11 cellular contexts compared by ENCODE assay signal in genomic region chr4:6856391-6856790, GRCh38. TPM values are rescaled to one million over a fixed set of nuclear protein-coding genes. Genes with fewer than 3 reads are reported as not detected.
DNase-seq lines count a peak whose midpoint lies in the region; ATAC-seq and TF ChIP-seq lines count a peak whose summit lies in the region.
"Had no signal": no experiment of that assay in that cellular context is flagged by ENCODE, and none has a peak within 500 bp of the region (broad histone marks: within the 10 kb centered on the region; RNA-seq: fewer than 3 reads in every experiment).

No MANE protein-coding gene starts in this region.

- H3K27ac ChIP-seq in SJSA1 (peak overlapping the region; percentile 69), fibroblast of lung (ENCODE audit: insufficient read depth, low read length) (peak overlapping the region; percentile 53), skeletal muscle tissue (ENCODE audit: low read depth, low read length) (peak overlapping the region; percentile 96)
- H3K27ac ChIP-seq: upper lobe of right lung had no signal

- H3K9me3 ChIP-seq in SJSA1 (replicated peaks) (no peaks in the 10 kb centered on the region), fibroblast of lung (ENCODE audit: control insufficient read depth, insufficient read depth, low read depth, low read length) (no peaks in the 10 kb centered on the region), skeletal muscle tissue (ENCODE audit: control insufficient read depth in 3 of 3, low read length in 3 of 3) (peaks cover 0 to 6% (median 3%) of the 10 kb centered on the region in 3 donors), mucosa of descending colon (no peaks in the 10 kb centered on the region)

- peaks cover 12% of the 10 kb centered on the region for H3K4me1 ChIP-seq in SJSA1 (replicated peaks)
- peaks cover 4% of the 10 kb centered on the region for H3K4me1 ChIP-seq in fibroblast of lung (ENCODE audit: control insufficient read depth, extremely low read depth, insufficient read depth, low read length)
- H3K4me1 ChIP-seq in skeletal muscle tissue (ENCODE audit: control insufficient read depth in 3 of 3, insufficient read depth in 3 of 3, low read length in 3 of 3): peaks cover 9 to 18% (median 15%) of the 10 kb centered on the region in 3 donors
- no peaks in the 10 kb centered on the region for H3K4me1 ChIP-seq in mucosa of descending colon (ENCODE audit: low read depth)

- no peaks in the 10 kb centered on the region for H4K20me1 ChIP-seq in fibroblast of lung (ENCODE audit: control insufficient read depth, extremely low read depth, insufficient read depth, low read length)

- H3K79me2 ChIP-seq in fibroblast of lung (ENCODE audit: control insufficient read depth, insufficient read depth, low read length): no peaks in the 10 kb centered on the region

- TF ChIP-seq CTCF in fibroblast of lung (conservative IDR thresholded peaks at IDR 0.05 in 1 of 2, IDR thresholded peaks at IDR 0.05 in 1 of 2; ENCODE audit: low read depth in 1 of 2, low read length in 2 of 2) (no peak), mucosa of descending colon (IDR thresholded peaks at IDR 0.05) (no peak)

- H3K9me3 Mint-ChIP-seq in activated CD4-positive, alpha-beta T cell treated with anti-CD3 and anti-CD28 coated beads, Interleukin-2, amount 10 ng/mL, durations not matched to agents 24 days and 14 days: peaks cover 5% of the 10 kb centered on the region

- peaks cover 13% of the 10 kb centered on the region for H3K4me1 Mint-ChIP-seq in activated CD4-positive, alpha-beta T cell treated with anti-CD3 and anti-CD28 coated beads, Interleukin-2, amount 10 ng/mL, durations not matched to agents 24 days and 14 days

- ATAC-seq in HG03139 (IDR thresholded peaks at IDR 0.05; ENCODE audit: unreplicated experiment): no peak
- ATAC-seq in HG03108 (IDR thresholded peaks at IDR 0.05; ENCODE audit: unreplicated experiment): no peak
- no peak for ATAC-seq in mucosa of descending colon
- ATAC-seq: upper lobe of right lung had no signal

- H3K4me3 Mint-ChIP-seq in activated CD4-positive, alpha-beta T cell treated with anti-CD3 and anti-CD28 coated beads, Interleukin-2, amount 10 ng/mL, durations not matched to agents 24 days and 14 days: no peak overlapping the region

- H3K9ac ChIP-seq in fibroblast of lung (ENCODE audit: insufficient read depth, low read length) (no peak overlapping the region), skeletal muscle tissue (ENCODE audit: low read depth in 1 of 3, low read length in 3 of 3) (peak overlapping the region; percentile 63 to 69 (median 69))

- H3K27me3 Mint-ChIP-seq in activated CD4-positive, alpha-beta T cell treated with anti-CD3 and anti-CD28 coated beads, Interleukin-2, amount 10 ng/mL, durations not matched to agents 24 days and 14 days: no peaks in the 10 kb centered on the region

- intact Hi-C loops in activated CD4-positive, alpha-beta T cell treated with anti-CD3 and anti-CD28 coated beads, Interleukin-2, amount 10 ng/mL, durations not matched to agents 24 days and 14 days (cut with micrococcal nuclease): no loop called here
- intact Hi-C loops in mucosa of descending colon (cut with DNase I, micrococcal nuclease): no loop called here

- no peak overlapping the region for H2AFZ ChIP-seq in fibroblast of lung (ENCODE audit: low read length)

- H3K4me2 ChIP-seq in fibroblast of lung (ENCODE audit: extremely low read depth, insufficient read depth, low read length): no peak overlapping the region

- no peak for DNase-seq in activated CD4-positive, alpha-beta T cell treated with anti-CD3 and anti-CD28 coated beads, Interleukin-2, amount 10 ng/mL, durations not matched to agents 24 days and 14 days
- no peak for DNase-seq in activated CD4-positive, alpha-beta T cell treated with anti-CD3 and anti-CD28 coated beads, Interleukin-2, amount 50 U/mL, for 48 hours
- DNase-seq in SJSA1 (ENCODE audit: low read depth in 1 of 2, low spot score in 2 of 2) (no peak), fibroblast of lung (ENCODE audit: low read depth in 2 of 2) (no peak), mucosa of descending colon (no peak)
- DNase-seq: activated CD8-positive, alpha-beta memory T cell treated with anti-CD3 and anti-CD28 coated beads for 24 hours; midbrain; upper lobe of right lung had no signal

- no peaks in the 10 kb centered on the region for H3K27me3 ChIP-seq in SJSA1 (replicated peaks)
- H3K27me3 ChIP-seq in fibroblast of lung (ENCODE audit: control insufficient read depth, insufficient read depth, low read length): no peaks in the 10 kb centered on the region
- no peaks in the 10 kb centered on the region for H3K27me3 ChIP-seq in skeletal muscle tissue (ENCODE audit: control insufficient read depth in 3 of 3, insufficient read depth in 3 of 3, low read length in 3 of 3)
- H3K27me3 ChIP-seq: upper lobe of right lung had no signal

- peak overlapping the region; percentile 76 for H3K27ac Mint-ChIP-seq in activated CD4-positive, alpha-beta T cell treated with anti-CD3 and anti-CD28 coated beads, Interleukin-2, amount 10 ng/mL, durations not matched to agents 24 days and 14 days

- peaks cover 40% of the 10 kb centered on the region for H3K36me3 Mint-ChIP-seq in activated CD4-positive, alpha-beta T cell treated with anti-CD3 and anti-CD28 coated beads, Interleukin-2, amount 10 ng/mL, durations not matched to agents 24 days and 14 days (ENCODE audit: low read depth)

- H3K4me3 ChIP-seq in SJSA1 (no peak overlapping the region), fibroblast of lung (replicated peaks in 1 of 4; ENCODE audit: control extremely low read depth in 1 of 4, insufficient read depth in 1 of 4, low read depth in 3 of 4, low read length in 4 of 4) (no peak overlapping the region), skeletal muscle tissue (ENCODE audit: low read length in 3 of 3) (peak overlapping the region; percentile 29 to 83 (median 58)), mucosa of descending colon (no peak overlapping the region)
- H3K4me3 ChIP-seq: upper lobe of right lung had no signal

- H3K36me3 ChIP-seq in SJSA1 (peaks cover 38% of the 10 kb centered on the region), fibroblast of lung (ENCODE audit: control insufficient read depth, insufficient read depth, low read length) (peaks cover 2% of the 10 kb centered on the region), skeletal muscle tissue (ENCODE audit: control insufficient read depth in 3 of 3, insufficient read depth in 3 of 3, low read length in 3 of 3) (peaks cover 15 to 38% (median 27%) of the 10 kb centered on the region in 3 donors), mucosa of descending colon (ENCODE audit: low read depth) (no peaks in the 10 kb centered on the region)

RNA-seq across cellular contexts. Expression of gene TBC1D14, which starts 53.2 kb away (rescaled TPM):
- total RNA-seq in activated CD4-positive, alpha-beta T cell treated with anti-CD3 and anti-CD28 coated beads, Interleukin-2, amount 10 ng/mL, durations not matched to agents 24 days and 14 days: 47.2 and 47.3 TPM in 2 replicates
- total RNA-seq in SJSA1 (2014; rRNA removed; shearing (Covaris generic)): 16.7 and 22.1 TPM in 2 replicates
- 37.7 and 38.5 TPM in 2 replicates for total RNA-seq in fibroblast of lung
- 26.9 and 27.7 TPM in 2 replicates for polyA plus RNA-seq in fibroblast of lung
- 20.2 and 21.8 TPM in 2 replicates for polyA plus RNA-seq in fibroblast of lung (2012)
- polyA minus RNA-seq in fibroblast of lung (ENCODE audit: low replicate concordance): 32.5 and 45.1 TPM in 2 replicates
- 40.2 TPM for total RNA-seq in skeletal muscle tissue
- 10 to 100 TPM; 51.8 to 70.8 (median 56.2) TPM for total RNA-seq in mucosa of descending colon

Comparison
In these comparisons a context has a peak if more than half of its experiments do, and no peak if none do; other contexts are left out.
1. H3K4me3 ChIP-seq: peak in skeletal muscle tissue (3 of 3); none in SJSA1 (single experiment), fibroblast of lung (0 of 4) and mucosa of descending colon (single experiment).
2. Peak in every context shown above with its lines, with median percentiles within 50 percentile points of each other: H3K27ac ChIP-seq.